14 cellular contexts compared by ENCODE assay signal in genomic region chr13:73273737-73274136, GRCh38.
DNase-seq lines count a peak whose midpoint lies in the region; ATAC-seq and TF ChIP-seq lines count a peak whose summit lies in the region.
"Had no signal": no experiment of that assay in that cellular context is flagged by ENCODE, and none has a peak within 500 bp of the region (broad histone marks: within the 10 kb centered on the region; RNA-seq: fewer than 3 reads in every experiment).

No MANE protein-coding gene starts in this region.

- WGBS in GM23248 (ENCODE audit: low coverage in 1 of 2, low lambda C conversion rate in 2 of 2, missing lambda C conversion rate in 2 of 2), 2 experiments, result 37% methylated on average over 5 of the region's 5 CpGs
- WGBS in esophagus muscularis mucosa, result 56% methylated on average over 5 of the region's 5 CpGs
- WGBS in ovary, 3 donors, result 32 to 35% (median 35%) methylated on average over 5 of the region's 5 CpGs

- H3K4me2 ChIP-seq in GM23248 (ENCODE audit: unreplicated experiment), result peak overlapping the region; percentile 32

- intact Hi-C loops in esophagus muscularis mucosa (cut with DNase I), result no loop called here
- intact Hi-C loops in ovary (cut with DNase I), result no loop called here

- H3K27ac ChIP-seq in GM23248 (peak overlapping the region; percentile 37; the same call in 1 of the 2 replicates), esophagus muscularis mucosa (replicated peaks in 1 of 4) (peak overlapping the region in 2 of 4 donors; percentile 53 to 69), ovary (no peak overlapping the region)
- H3K27ac ChIP-seq: gastrocnemius medialis, Peyer's patch had no signal

- peaks cover 15% of the 10 kb centered on the region for H3F3A ChIP-seq in GM23248 (ENCODE audit: insufficient read depth)

- H4K20me1 ChIP-seq in GM23248 (ENCODE audit: insufficient read depth), result no peaks in the 10 kb centered on the region

- in situ Hi-C loops in GM23248 (cut with MboI), result no loop called here

- TF ChIP-seq EP300 in esophagus muscularis mucosa (IDR thresholded peaks at IDR 0.05) (no peak), ovary (IDR thresholded peaks at IDR 0.05) (no peak)

- H3K9me3 ChIP-seq in GM23248 (ENCODE audit: low read depth), result no peaks in the 10 kb centered on the region
- peaks cover 0 to 7% (median 0%) of the 10 kb centered on the region in 4 donors for H3K9me3 ChIP-seq in esophagus muscularis mucosa
- no peaks in the 10 kb centered on the region for H3K9me3 ChIP-seq in ovary
- H3K9me3 ChIP-seq: gastrocnemius medialis, Peyer's patch had no signal

- peaks cover 6% of the 10 kb centered on the region; the same call in 1 of the 2 replicates for H3K9me2 ChIP-seq in GM23248 (ENCODE audit: insufficient read depth)

- H3K9ac ChIP-seq in GM23248, result no peak overlapping the region

- H2AFZ ChIP-seq in GM23248, result no peak overlapping the region

- ATAC-seq in SK-N-SH treated with all-trans-retinoic acid at 6 μM for 48 hours (peak; percentile 94), GM21528 (IDR thresholded peaks at IDR 0.05; ENCODE audit: low FRiP score, unreplicated experiment) (no peak)
- ATAC-seq: stimulated activated naive CD8-positive, alpha-beta T cell treated with anti-CD3 and anti-CD28 coated beads, Interleukin-15, amount 100 ng/mL, for 72 hours had no signal

- H3K36me3 ChIP-seq in GM23248 (ENCODE audit: low read depth) (no peaks in the 10 kb centered on the region), esophagus muscularis mucosa (no peaks in the 10 kb centered on the region), ovary (no peaks in the 10 kb centered on the region)
- H3K36me3 ChIP-seq: gastrocnemius medialis, Peyer's patch had no signal

- no peak for TF ChIP-seq CTCF in fibroblast of villous mesenchyme (IDR thresholded peaks at IDR 0.05; ENCODE audit: insufficient read depth, low read depth, low read length)
- TF ChIP-seq CTCF in esophagus muscularis mucosa (IDR thresholded peaks at IDR 0.05), result no peak
- no peak for TF ChIP-seq CTCF in ovary (IDR thresholded peaks at IDR 0.05)

- DNase-seq in GM23248, result peak; percentile 73
- peak; percentile 59 for DNase-seq in fibroblast of villous mesenchyme (ENCODE audit: low read depth)
- DNase-seq in skeletal muscle cell (ENCODE audit: low read depth), result peak; percentile 59
- no peak for DNase-seq in activated CD8-positive, alpha-beta memory T cell treated with anti-CD3 and anti-CD28 coated beads, Interleukin-2, amount 50 U/mL, for 48 hours
- no peak for DNase-seq in esophagus muscularis mucosa (ENCODE audit: extremely low spot score)
- no peak for DNase-seq in ovary
- DNase-seq: gastrocnemius medialis; Peyer's patch; posterior cingulate gyrus; stimulated activated CD4-positive, alpha-beta T cell treated with anti-CD3 and anti-CD28 coated beads, Interleukin-4, amount 100 ng/mL, for 4 hours; stimulated activated naive CD8-positive, alpha-beta T cell treated with anti-CD3 and anti-CD28 coated beads, Interleukin-15, amount 100 ng/mL, for 72 hours had no signal

- H3K4me3 ChIP-seq in GM23248 (peak overlapping the region; percentile 25), fibroblast of villous mesenchyme (ENCODE audit: low read depth, low read length) (no peak overlapping the region), skeletal muscle cell (ENCODE audit: low read depth, low read length) (no peak overlapping the region), esophagus muscularis mucosa (no peak overlapping the region), ovary (no peak overlapping the region)
- H3K4me3 ChIP-seq: gastrocnemius medialis, lung, Peyer's patch had no signal

- no peaks in the 10 kb centered on the region for H3K79me2 ChIP-seq in GM23248 (ENCODE audit: insufficient read depth)

- H3K27me3 ChIP-seq in GM23248 (replicated peaks; ENCODE audit: insufficient read depth) (no peaks in the 10 kb centered on the region), esophagus muscularis mucosa (no peaks in the 10 kb centered on the region), ovary (no peaks in the 10 kb centered on the region)
- H3K27me3 ChIP-seq: gastrocnemius medialis, Peyer's patch had no signal

- no peak for TF ChIP-seq POLR2A in esophagus muscularis mucosa (IDR thresholded peaks at IDR 0.05; ENCODE audit: low read depth)
- TF ChIP-seq POLR2A in ovary (IDR thresholded peaks at IDR 0.05), result no peak

- peaks cover 24% of the 10 kb centered on the region for H3K4me1 ChIP-seq in GM23248 (ENCODE audit: insufficient read depth)
- peaks cover 4 to 31% (median 23%) of the 10 kb centered on the region in 4 donors for H3K4me1 ChIP-seq in esophagus muscularis mucosa
- H3K4me1 ChIP-seq in ovary (ENCODE audit: insufficient read depth), result no peaks in the 10 kb centered on the region
- H3K4me1 ChIP-seq: Peyer's patch had no signal

TF ChIP-seq in SK-N-SH treated with all-trans-retinoic acid at 6 μM for 48 hours, 23 proteins besides CTCF, POLR2A, EP300 and RAD21 (continues in another document):
- TF ChIP-seq ARNTL (CRISPR knock-in tag; IDR thresholded peaks at IDR 0.05; ENCODE audit: borderline replicate concordance, low read depth) (no peak), ZFP30 (CRISPR knock-in tag; IDR thresholded peaks at IDR 0.05) (no peak), ZNF70 (CRISPR knock-in tag; IDR thresholded peaks at IDR 0.05) (no peak), OSR1 (CRISPR knock-in tag; IDR thresholded peaks at IDR 0.05) (no peak), CSDC2 (CRISPR knock-in tag; IDR thresholded peaks at IDR 0.05) (no peak), TCF4 (CRISPR knock-in tag; IDR thresholded peaks at IDR 0.05; ENCODE audit: borderline replicate concordance) (no peak), POU6F1 (CRISPR knock-in tag; IDR thresholded peaks at IDR 0.05; ENCODE audit: borderline replicate concordance, low read depth) (no peak), ZNF8 (CRISPR knock-in tag; IDR thresholded peaks at IDR 0.05) (no peak), TSHZ2 (CRISPR knock-in tag; IDR thresholded peaks at IDR 0.05) (no peak), ESRRG (CRISPR knock-in tag; IDR thresholded peaks at IDR 0.05) (no peak), BACH2 (CRISPR knock-in tag; IDR thresholded peaks at IDR 0.05; ENCODE audit: borderline replicate concordance) (no peak), RARB (CRISPR knock-in tag; IDR thresholded peaks at IDR 0.05) (no peak), CSRNP3 (CRISPR knock-in tag; IDR thresholded peaks at IDR 0.05) (no peak)

Comparison
In these comparisons a context has a peak if more than half of its experiments do, and no peak if none do; other contexts are left out.
1. DNase-seq: peak in GM23248 (single experiment), fibroblast of villous mesenchyme (single experiment) and skeletal muscle cell (single experiment); none in activated CD8-positive, alpha-beta memory T cell treated with anti-CD3 and anti-CD28 coated beads, Interleukin-2, amount 50 U/mL, for 48 hours (single experiment), esophagus muscularis mucosa (single experiment) and ovary (0 of 5).